8 cellular contexts compared by ENCODE assay signal in genomic region chr5:95821110-95822021, GRCh38. TPM values are rescaled to one million over a fixed set of nuclear protein-coding genes. Genes with fewer than 3 reads are reported as not detected.
A peak's percentile ranks its signal among the peaks of the same experiment; 100 is the strongest.
DNase-seq lines count a peak whose midpoint lies in the region; ATAC-seq, FAIRE-seq and TF ChIP-seq lines count a peak whose summit lies in the region.

No MANE protein-coding gene starts in this region.

- ATAC-seq in HG03378 (IDR thresholded peaks at IDR 0.05; ENCODE audit: unreplicated experiment) (peak; percentile 27), GM21423 (IDR thresholded peaks at IDR 0.05; ENCODE audit: unreplicated experiment) (no peak)

- peak overlapping the region; percentile 5 for H4K8ac ChIP-seq in mesenchymal stem cell (ENCODE audit: low read length)

- H3K79me2 ChIP-seq in astrocyte (ENCODE audit: insufficient read depth, low read length): peaks cover 33% of the 10 kb centered on the region

- no peak overlapping the region for H2BK120ac ChIP-seq in mesenchymal stem cell (ENCODE audit: low read depth, low read length)

- peaks cover 1% of the 10 kb centered on the region for H3K79me1 ChIP-seq in mesenchymal stem cell (replicated peaks; ENCODE audit: low read length, poor library complexity, severe bottlenecking)

- H3K4me3 ChIP-seq in astrocyte (ENCODE audit: insufficient read depth, low read depth, low read length): peak overlapping the region; percentile 97
- peak overlapping the region; percentile 60 to 89 for H3K4me3 ChIP-seq in mesenchymal stem cell (ENCODE audit: insufficient read depth in 1 of 2, low read depth in 1 of 2, low read length in 2 of 2)

- H3K36me3 ChIP-seq in astrocyte (ENCODE audit: insufficient read depth, low read length): no peaks in the 10 kb centered on the region
- peaks cover 4 to 35% of the 10 kb centered on the region in 2 experiments for H3K36me3 ChIP-seq in mesenchymal stem cell (ENCODE audit: control insufficient read depth in 1 of 2, insufficient read depth in 2 of 2, low read depth in 1 of 2, low read length in 2 of 2)

- no peak overlapping the region for H2BK15ac ChIP-seq in mesenchymal stem cell (ENCODE audit: low read depth, poor library complexity, severe bottlenecking)

- H3K27me3 ChIP-seq in astrocyte (ENCODE audit: insufficient read depth, low read length) (no peaks in the 10 kb centered on the region), mesenchymal stem cell (ENCODE audit: control insufficient read depth in 1 of 2, insufficient read depth in 1 of 2, low read length in 2 of 2) (no peaks in the 10 kb centered on the region)

- WGBS in mesenchymal stem cell: 60% methylated on average over 6 of the region's 9 CpGs

- H3K9me3 Mint-ChIP-seq in astrocyte (ENCODE audit: unreplicated experiment): peaks cover 3% of the 10 kb centered on the region

- peaks cover 39% of the 10 kb centered on the region for H3K4me1 Mint-ChIP-seq in astrocyte (ENCODE audit: low read depth, unreplicated experiment)

- H3K9ac ChIP-seq in astrocyte (ENCODE audit: low read length) (peak overlapping the region; percentile 91), mesenchymal stem cell (ENCODE audit: low read length) (peak overlapping the region; percentile 93)

- no peaks in the 10 kb centered on the region for H3K27me3 Mint-ChIP-seq in astrocyte (ENCODE audit: low read depth, unreplicated experiment)

- H3K4me3 Mint-ChIP-seq in astrocyte (ENCODE audit: unreplicated experiment): peak overlapping the region; percentile 96

- H3K14ac ChIP-seq in mesenchymal stem cell (ENCODE audit: low read length in 2 of 2): peak overlapping the region; percentile 8 to 58

- H3K4me1 ChIP-seq in astrocyte (ENCODE audit: insufficient read depth, low read length): peaks cover 48% of the 10 kb centered on the region
- peaks cover 29% of the 10 kb centered on the region for H3K4me1 ChIP-seq in mesenchymal stem cell (ENCODE audit: control insufficient read depth, insufficient read depth, low read depth, low read length)

- H3K9me3 ChIP-seq in astrocyte (ENCODE audit: insufficient read depth, low read depth, low read length) (no peaks in the 10 kb centered on the region), mesenchymal stem cell (ENCODE audit: control insufficient read depth, low read length) (no peaks in the 10 kb centered on the region)

- peak overlapping the region in 1 of 2 experiments; percentile 44 for H2BK12ac ChIP-seq in mesenchymal stem cell (ENCODE audit: low read length in 2 of 2)

- DNase-seq in GM18507 (ENCODE audit: extremely low spot score, insufficient read length, low read depth): no peak
- no peak for DNase-seq in astrocyte (ENCODE audit: low read depth)
- DNase-seq in mesenchymal stem cell: no peak
- DNase-seq in hepatic stellate cell (ENCODE audit: low spot score): no peak
- no peak for DNase-seq in epidermal melanocyte (ENCODE audit: insufficient read length, low spot score)
- DNase-seq in Ammon's horn (ENCODE audit: low spot score): no peak

- H3K27ac Mint-ChIP-seq in astrocyte (ENCODE audit: unreplicated experiment): peak overlapping the region; percentile 91

- H3K4ac ChIP-seq in mesenchymal stem cell (ENCODE audit: low read depth in 1 of 2, low read length in 2 of 2): peak overlapping the region in 1 of 2 experiments; percentile 46

- peaks cover 5% of the 10 kb centered on the region for H3K36me3 Mint-ChIP-seq in astrocyte (ENCODE audit: low read depth, unreplicated experiment)

- FAIRE-seq in GM18507 (lab: Jason Lieb, UNC) (peak; percentile 49), astrocyte (lab: Jason Lieb, UNC) (no peak)

- peak overlapping the region; percentile 92 for H3K4me2 ChIP-seq in astrocyte (ENCODE audit: low read length)
- peak overlapping the region; percentile 66 for H3K4me2 ChIP-seq in mesenchymal stem cell (ENCODE audit: low read length, poor library complexity, severe bottlenecking)

- H3K27ac ChIP-seq in astrocyte (ENCODE audit: low read depth, low read length) (peak overlapping the region; percentile 93), mesenchymal stem cell (ENCODE audit: low read length, poor library complexity, severe bottlenecking) (peak overlapping the region; percentile 3)

- no peak overlapping the region for H2BK5ac ChIP-seq in mesenchymal stem cell (ENCODE audit: low read depth, low read length, poor library complexity, severe bottlenecking)

- H3K23ac ChIP-seq in mesenchymal stem cell (ENCODE audit: low read length in 2 of 2): no peak overlapping the region

- no peak overlapping the region for H4K91ac ChIP-seq in mesenchymal stem cell (ENCODE audit: low read length)

- TF ChIP-seq CTCF in astrocyte (IDR thresholded peaks at IDR 0.05; ENCODE audit: insufficient read depth, low read depth, low read length): no peak

- H4K20me1 ChIP-seq in astrocyte (ENCODE audit: insufficient read depth, low read length): peaks cover 27% of the 10 kb centered on the region

- H2AFZ ChIP-seq in astrocyte (ENCODE audit: low read depth, low read length): peak overlapping the region; percentile 83
- H2AFZ ChIP-seq in mesenchymal stem cell (ENCODE audit: low read depth, low read length): no peak overlapping the region

- H2AK5ac ChIP-seq in mesenchymal stem cell (ENCODE audit: low read length, severe bottlenecking): no peak overlapping the region

- H3K18ac ChIP-seq in mesenchymal stem cell (ENCODE audit: low read depth in 1 of 2, low read length in 2 of 2): peak overlapping the region in 1 of 2 experiments; percentile 69

RNA-seq across cellular contexts. Expression of gene GLRX, which starts 1.2 kb away (rescaled TPM):
- 38.4 and 40.5 TPM in 2 replicates for total RNA-seq in astrocyte
- polyA plus RNA-seq in mesenchymal stem cell (2013, experiment 1 of 2): 137 TPM
- 143 TPM for polyA plus RNA-seq in mesenchymal stem cell (2013, experiment 2 of 2)
